Comparison of ENCODE assay signal across 10 cellular contexts in genomic region chr3:133377396-133377795, GRCh38. TPM values are rescaled to one million over a fixed set of nuclear protein-coding genes. Genes with fewer than 3 reads are reported as not detected.
DNase-seq lines count a peak whose midpoint lies in the region; ATAC-seq, FAIRE-seq and TF ChIP-seq lines count a peak whose summit lies in the region.
"Had no signal": no experiment of that assay in that cellular context is flagged by ENCODE, and none has a peak within 500 bp of the region (broad histone marks: within the 10 kb centered on the region; RNA-seq: fewer than 3 reads in every experiment).

No MANE protein-coding gene starts in this region.

- H3K36me3 ChIP-seq in liver (ENCODE audit: control insufficient read depth in 4 of 4, insufficient read depth in 3 of 4, low read depth in 1 of 4, low read length in 3 of 4) = no peaks in the 10 kb centered on the region
- H3K36me3 ChIP-seq in suprapubic skin = no peaks in the 10 kb centered on the region
- H3K36me3 ChIP-seq: pancreas had no signal

- no peaks in the 10 kb centered on the region for H3K27me3 ChIP-seq in liver (ENCODE audit: control insufficient read depth in 4 of 4, insufficient read depth in 4 of 4, low read length in 3 of 4)
- H3K27me3 ChIP-seq in suprapubic skin = no peaks in the 10 kb centered on the region
- H3K27me3 ChIP-seq: pancreas had no signal

- no peak for TF ChIP-seq POLR2A in GM12891 (IDR thresholded peaks at IDR 0.05; ENCODE audit: low read depth, low read length)
- no peak for TF ChIP-seq POLR2A in suprapubic skin (IDR thresholded peaks at IDR 0.05)

- H3K9me3 Mint-ChIP-seq in activated naive CD4-positive, alpha-beta T cell treated with anti-CD3 and anti-CD28 coated beads for 36 hours = no peaks in the 10 kb centered on the region
- H3K9me3 Mint-ChIP-seq: T-helper 1 cell treated with Interleukin-12 subunit alpha and Interleukin-12 subunit beta and Interleukin-4 antibody, amounts not matched to agents 30 μg/mL and 1 μg/mL, for 36 hours had no signal

- H3K4me3 Mint-ChIP-seq in activated naive CD4-positive, alpha-beta T cell treated with anti-CD3 and anti-CD28 coated beads for 36 hours = no peak overlapping the region
- H3K4me3 Mint-ChIP-seq: T-helper 1 cell treated with Interleukin-12 subunit alpha and Interleukin-12 subunit beta and Interleukin-4 antibody, amounts not matched to agents 30 μg/mL and 1 μg/mL, for 36 hours had no signal

- TF ChIP-seq CTCF in liver (IDR thresholded peaks at IDR 0.05; ENCODE audit: low read depth, low read length, missing input control) (peak; percentile 49), suprapubic skin (IDR thresholded peaks at IDR 0.05) (peak in 1 of 2 donors; percentile 30)

- H3K4me1 Mint-ChIP-seq in activated naive CD4-positive, alpha-beta T cell treated with anti-CD3 and anti-CD28 coated beads for 36 hours (ENCODE audit: low read depth) = no peaks in the 10 kb centered on the region

- ATAC-seq in GM18873 (IDR thresholded peaks at IDR 0.05; ENCODE audit: low FRiP score, unreplicated experiment) = no peak

- CTCF ChIA-PET in activated naive CD4-positive, alpha-beta T cell treated with anti-CD3 and anti-CD28 coated beads for 36 hours (lab: Charles Lee) = interaction anchor here (0.6 to 1.9 kb wide), 2 partner anchors 336 to 780 kb away, joined by 3 to 6 read pairs; no protein-coding TSS in a partner anchor

- H3K9ac ChIP-seq in liver (ENCODE audit: low read depth in 1 of 2, low read length in 2 of 2) = no peak overlapping the region

- intact Hi-C loops in activated naive CD4-positive, alpha-beta T cell treated with anti-CD3 and anti-CD28 coated beads for 36 hours (cut with micrococcal nuclease) = loop anchor here (1.0 to 2.0 kb wide), 2 partner anchors 337 to 651 kb away; no protein-coding TSS in a partner anchor

- no peaks in the 10 kb centered on the region for H3K27me3 Mint-ChIP-seq in activated naive CD4-positive, alpha-beta T cell treated with anti-CD3 and anti-CD28 coated beads for 36 hours (ENCODE audit: low read depth)

- H3K9me3 ChIP-seq in liver (ENCODE audit: control insufficient read depth in 4 of 4, low read length in 3 of 4) (no peaks in the 10 kb centered on the region), suprapubic skin (no peaks in the 10 kb centered on the region)
- H3K9me3 ChIP-seq: pancreas had no signal

- DNase-seq in GM12891 (ENCODE audit: insufficient read length, low spot score) (no peak), NCI-H146 (lab: John Stamatoyannopoulos, UW) (peak; percentile 43), brain pericyte (ENCODE audit: low read depth, low spot score) (peak; percentile 20), germinal center (ENCODE audit: low spot score) (no peak), suprapubic skin (ENCODE audit: low spot score in 2 of 2) (no peak)
- no peak for DNase-seq in activated naive CD4-positive, alpha-beta T cell treated with anti-CD3 and anti-CD28 coated beads for 36 hours
- DNase-seq: pancreas had no signal

- H3K36me3 Mint-ChIP-seq in activated naive CD4-positive, alpha-beta T cell treated with anti-CD3 and anti-CD28 coated beads for 36 hours (ENCODE audit: low read depth) = no peaks in the 10 kb centered on the region

- TF ChIP-seq EP300 in suprapubic skin (IDR thresholded peaks at IDR 0.05) = no peak

- no peak overlapping the region for H3K27ac Mint-ChIP-seq in activated naive CD4-positive, alpha-beta T cell treated with anti-CD3 and anti-CD28 coated beads for 36 hours
- H3K27ac Mint-ChIP-seq: T-helper 1 cell treated with Interleukin-12 subunit alpha and Interleukin-12 subunit beta and Interleukin-4 antibody, amounts not matched to agents 30 μg/mL and 1 μg/mL, for 36 hours had no signal

- WGBS in liver = 71% methylated on average over 3 of the region's 3 CpGs
- WGBS in suprapubic skin = 16% methylated on average over 2 of the region's 3 CpGs

- peak; percentile 79 for FAIRE-seq in GM12891 (lab: Jason Lieb, UNC)
- FAIRE-seq: pancreas had no signal

- H3K4me3 ChIP-seq in liver (ENCODE audit: low read depth in 1 of 3, low read length in 3 of 3) = no peak overlapping the region
- H3K4me3 ChIP-seq in suprapubic skin = no peak overlapping the region
- H3K4me3 ChIP-seq: pancreas had no signal

- H3K27ac ChIP-seq in liver (ENCODE audit: low read depth in 1 of 2, low read length in 2 of 2) = no peak overlapping the region
- no peak overlapping the region for H3K27ac ChIP-seq in suprapubic skin
- H3K27ac ChIP-seq: pancreas had no signal

- peak; percentile 79 to 87 for TF ChIP-seq RAD21 in liver (IDR thresholded peaks at IDR 0.05)

- H3K4me1 ChIP-seq in liver (ENCODE audit: control insufficient read depth in 4 of 4, insufficient read depth in 4 of 4, low read length in 3 of 4) (peaks cover 2 to 18% (median 14%) of the 10 kb centered on the region in 4 donors), suprapubic skin (no peaks in the 10 kb centered on the region)

TF ChIP-seq in GM12891, 5 proteins besides CTCF, POLR2A, EP300 and RAD21:
- TF ChIP-seq POU2F2 (IDR thresholded peaks at IDR 0.05; ENCODE audit: low read depth, low read length) = no peak
- no peak for TF ChIP-seq POLR2AphosphoS5 (IDR thresholded peaks at IDR 0.05; ENCODE audit: low read depth, low read length)
- no peak for TF ChIP-seq TAF1 (IDR thresholded peaks at IDR 0.05; ENCODE audit: low read depth, low read length)
- TF ChIP-seq PAX5 (IDR thresholded peaks at IDR 0.05; ENCODE audit: insufficient read depth, low read length, severe bottlenecking) = no peak
- TF ChIP-seq SPI1 (IDR thresholded peaks at IDR 0.05; ENCODE audit: low read depth, low read length) = no peak

TF ChIP-seq in liver, 16 proteins besides CTCF, POLR2A, EP300 and RAD21:
- no peak for TF ChIP-seq SP1 (IDR thresholded peaks at IDR 0.05)
- no peak for TF ChIP-seq ATF3 (IDR thresholded peaks at IDR 0.05)
- TF ChIP-seq YY1 (IDR thresholded peaks at IDR 0.05) = no peak
- no peak for TF ChIP-seq HNF4A (conservative IDR thresholded peaks at IDR 0.05)
- TF ChIP-seq NR2F2 (IDR thresholded peaks at IDR 0.05) = no peak

RNA-seq across cellular contexts. Expression of gene BFSP2, which starts 22.5 kb away (rescaled TPM):
- 6.7 TPM for polyA plus RNA-seq in GM12891 (2012; ENCODE audit: low read depth, missing spikeins)
- total RNA-seq in liver = not detected
- under 1 TPM in 1 of 2 donors, not detected in 1; 0.42 TPM for polyA plus RNA-seq in liver
- 1 to 10 TPM in 1 of 4 donors, not detected in 3; 2.3 TPM for total RNA-seq in suprapubic skin
- not detected for total RNA-seq in activated naive CD4-positive, alpha-beta T cell treated with anti-CD3 and anti-CD28 coated beads for 36 hours
- total RNA-seq: pancreas had no signal
- polyA plus RNA-seq: pancreas had no signal

Comparison
In these comparisons a context has a peak if more than half of its experiments do, and no peak if none do; other contexts are left out.
1. DNase-seq: peak in NCI-H146 (single experiment) and brain pericyte (single experiment); none in GM12891 (single experiment), germinal center (single experiment), suprapubic skin (0 of 2) and activated naive CD4-positive, alpha-beta T cell treated with anti-CD3 and anti-CD28 coated beads for 36 hours (single experiment).